ENCODE assay signal across 7 cellular contexts in the genomic region with DNA sequence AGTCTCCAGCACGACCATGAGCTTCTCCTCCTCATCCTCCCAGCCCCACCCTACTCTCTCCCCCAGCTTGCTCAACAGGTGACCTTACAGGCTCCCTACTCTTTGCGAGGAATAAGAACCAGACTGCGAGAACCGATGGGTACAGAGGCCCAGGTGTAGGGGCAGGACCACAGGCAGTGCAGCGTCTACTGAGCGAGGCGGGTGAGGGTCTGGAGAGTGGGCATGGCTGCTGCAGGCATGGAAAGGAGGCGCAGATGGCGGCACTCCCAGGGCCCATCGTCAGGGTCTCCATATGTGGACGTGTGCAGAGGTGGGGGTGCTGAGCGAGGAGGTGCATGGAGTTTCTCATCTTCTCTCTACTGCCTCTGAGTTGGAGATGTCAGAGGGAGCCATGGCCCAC. TPM values are rescaled to one million over a fixed set of nuclear protein-coding genes. Genes with fewer than 3 reads are reported as not detected.
"Had no signal": no experiment of that assay in that cellular context is flagged by ENCODE, and none has a peak within 500 bp of the region (broad histone marks: within the 10 kb centered on the region; RNA-seq: fewer than 3 reads in every experiment).

No MANE protein-coding gene starts in this region.

RNA-seq across cellular contexts. Expression of a gene that starts 31.0 kb away (rescaled TPM):
- total RNA-seq: neural crest cell, occipital lobe, progenitor cell of endocrine pancreas, right atrium auricular region had no signal
- polyA plus RNA-seq: naive thymus-derived CD8-positive, alpha-beta T cell; neural cell; smooth muscle cell had no signal
